ENCODE assay signal across 8 cellular contexts in the genomic region with DNA sequence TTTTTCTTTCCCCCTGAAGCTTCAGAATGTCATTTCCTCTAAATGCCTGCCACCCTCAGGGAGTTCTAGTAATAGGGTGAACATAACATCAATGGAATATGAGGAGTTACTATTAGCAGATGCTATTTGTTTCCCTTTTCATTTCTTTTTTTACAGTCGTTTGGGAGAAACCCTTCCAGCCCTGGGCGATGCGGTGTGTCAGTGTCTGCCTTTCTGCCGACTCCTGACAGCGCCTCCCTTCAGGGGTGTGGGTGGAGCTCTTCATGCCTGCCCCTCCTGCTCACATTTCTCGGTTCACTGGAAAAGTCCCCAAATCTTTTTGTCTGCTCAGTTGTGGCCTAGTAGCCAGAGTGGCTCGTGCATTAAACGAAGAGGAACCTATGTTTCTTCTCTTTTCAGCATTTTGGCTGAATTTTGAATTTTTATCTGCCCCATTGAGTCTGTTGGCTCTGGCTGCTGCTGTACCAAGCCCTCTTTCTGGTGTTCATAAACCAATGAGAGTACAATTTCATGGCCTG.
DNase-seq lines count a peak whose midpoint lies in the region; ATAC-seq lines count a peak whose summit lies in the region.

No MANE protein-coding gene starts in this region.

- H3K9me3 ChIP-seq in right cardiac atrium (ENCODE audit: control insufficient read depth, low read length), result no peaks in the 10 kb centered on the region

- no peaks in the 10 kb centered on the region for H3K4me1 Mint-ChIP-seq in activated naive CD4-positive, alpha-beta T cell treated with anti-CD3 and anti-CD28 coated beads, Interleukin-2, amount 50 U/mL, for 24 hours

- DNase-seq in EL (peak; percentile 71), right cardiac atrium (peak; percentile 45 to 77 (median 65)), sciatic nerve (ENCODE audit: low spot score) (peak; percentile 68), SK-N-DZ (ENCODE audit: low spot score) (no peak), NOMO-1 (lab: John Stamatoyannopoulos, UW; ENCODE audit: unreplicated experiment in 2 of 2) (no peak)

- peaks cover 11% of the 10 kb centered on the region for H3K27me3 Mint-ChIP-seq in activated naive CD4-positive, alpha-beta T cell treated with anti-CD3 and anti-CD28 coated beads, Interleukin-2, amount 50 U/mL, for 24 hours

- H3K27ac ChIP-seq in right cardiac atrium (ENCODE audit: low read length), result no peak overlapping the region

- WGBS in right cardiac atrium, result 15% methylated on average over 8 of the region's 8 CpGs

- no peaks in the 10 kb centered on the region for H3K27me3 ChIP-seq in right cardiac atrium (ENCODE audit: control insufficient read depth, insufficient read depth)

- intact Hi-C loops in right cardiac atrium (cut with DNase I) (no loop called here), sciatic nerve (cut with DNase I) (no loop called here)

- ATAC-seq in GM19468 (IDR thresholded peaks at IDR 0.05; ENCODE audit: extremely low read depth, unreplicated experiment) (peak; percentile 66), HG03460 (IDR thresholded peaks at IDR 0.05; ENCODE audit: unreplicated experiment) (peak; percentile 90), right cardiac atrium (peak; percentile 77 to 79), sciatic nerve (peak; percentile 84)

- H3K27ac Mint-ChIP-seq in activated naive CD4-positive, alpha-beta T cell treated with anti-CD3 and anti-CD28 coated beads, Interleukin-2, amount 50 U/mL, for 24 hours, result peak overlapping the region; percentile 38

- H3K4me1 ChIP-seq in right cardiac atrium (ENCODE audit: control insufficient read depth, insufficient read depth, low read length), result peaks cover 4% of the 10 kb centered on the region

- H3K36me3 Mint-ChIP-seq in activated naive CD4-positive, alpha-beta T cell treated with anti-CD3 and anti-CD28 coated beads, Interleukin-2, amount 50 U/mL, for 24 hours, result no peaks in the 10 kb centered on the region

- no peak overlapping the region for H3K4me3 Mint-ChIP-seq in activated naive CD4-positive, alpha-beta T cell treated with anti-CD3 and anti-CD28 coated beads, Interleukin-2, amount 50 U/mL, for 24 hours

- peak overlapping the region; percentile 6 for H3K4me3 ChIP-seq in right cardiac atrium (ENCODE audit: low read length)

- H3K9me3 Mint-ChIP-seq in activated naive CD4-positive, alpha-beta T cell treated with anti-CD3 and anti-CD28 coated beads, Interleukin-2, amount 50 U/mL, for 24 hours, result no peaks in the 10 kb centered on the region

Comparison
In these comparisons a context has a peak if more than half of its experiments do, and no peak if none do; other contexts are left out.
1. DNase-seq: peak in EL (single experiment), right cardiac atrium (3 of 3) and sciatic nerve (single experiment); none in SK-N-DZ (single experiment) and NOMO-1 (0 of 2).
2. Peak in every context shown above with its lines, with median percentiles within 50 percentile points of each other: ATAC-seq.